In genomic region chr13:42094641-42095040, GRCh38 we compare ENCODE assay signal across 26 cellular contexts. TPM values are rescaled to one million over a fixed set of nuclear protein-coding genes. Genes with fewer than 3 reads are reported as not detected.
A peak's percentile ranks its signal among the peaks of the same experiment; 100 is the strongest.
DNase-seq lines count a peak whose midpoint lies in the region; FAIRE-seq and TF ChIP-seq lines count a peak whose summit lies in the region.
"Had no signal": no experiment of that assay in that cellular context is flagged by ENCODE, and none has a peak within 500 bp of the region (broad histone marks: within the 10 kb centered on the region; RNA-seq: fewer than 3 reads in every experiment).

No MANE protein-coding gene starts in this region.

- peaks cover 9% of the 10 kb centered on the region for H3K36me3 Mint-ChIP-seq in activated naive CD8-positive, alpha-beta T cell treated with anti-CD3 and anti-CD28 coated beads for 36 hours
- H3K36me3 Mint-ChIP-seq: CD14-positive monocyte had no signal

- H3K9ac ChIP-seq in endothelial cell of umbilical vein (replicated peaks; ENCODE audit: extremely low read depth, insufficient read depth, low read length), result no peak overlapping the region
- H3K9ac ChIP-seq: BLaER1 had no signal

- H3K27me3 ChIP-seq in endothelial cell of umbilical vein (ENCODE audit: control insufficient read depth in 2 of 2, insufficient read depth in 2 of 2, low read length in 2 of 2), result no peaks in the 10 kb centered on the region
- H3K27me3 ChIP-seq: BE2C, BLaER1 had no signal

- no peak overlapping the region for H3K27ac Mint-ChIP-seq in activated naive CD8-positive, alpha-beta T cell treated with anti-CD3 and anti-CD28 coated beads for 36 hours
- H3K27ac Mint-ChIP-seq: CD14-positive monocyte; CD4-positive, CD25-positive, alpha-beta regulatory T cell had no signal

- intact Hi-C loops in endothelial cell of umbilical vein (cut with micrococcal nuclease), result no loop called here

- FAIRE-seq in endothelial cell of umbilical vein (lab: Jason Lieb, UNC), result no peak
- FAIRE-seq: A204.1, GM12878, GM12892, GM18507 had no signal

- TF ChIP-seq POLR2A in endothelial cell of umbilical vein (IDR thresholded peaks at IDR 0.05; ENCODE audit: low read depth, low read length), result no peak

- H3K9me1 ChIP-seq in endothelial cell of umbilical vein (replicated peaks; ENCODE audit: control insufficient read depth, extremely low read depth, insufficient read depth, low read length), result no peaks in the 10 kb centered on the region

- H3K4me2 ChIP-seq in endothelial cell of umbilical vein (ENCODE audit: insufficient read depth, low read length), result no peak overlapping the region
- H3K4me2 ChIP-seq: BLaER1 had no signal

- H3K4me3 Mint-ChIP-seq in activated naive CD8-positive, alpha-beta T cell treated with anti-CD3 and anti-CD28 coated beads for 36 hours, result no peak overlapping the region
- H3K4me3 Mint-ChIP-seq: CD14-positive monocyte; CD4-positive, alpha-beta memory T cell; CD4-positive, CD25-positive, alpha-beta regulatory T cell; CD8-positive, alpha-beta memory T cell had no signal

- H4K20me1 ChIP-seq in endothelial cell of umbilical vein (replicated peaks; ENCODE audit: control insufficient read depth, extremely low read depth, insufficient read depth, low read length), result no peaks in the 10 kb centered on the region
- H4K20me1 ChIP-seq: BLaER1 had no signal

- H3K36me3 ChIP-seq in endothelial cell of umbilical vein (ENCODE audit: control insufficient read depth in 2 of 2, extremely low read depth in 1 of 2, insufficient read depth in 2 of 2, low read length in 2 of 2), result no peaks in the 10 kb centered on the region
- H3K36me3 ChIP-seq: BE2C had no signal

- no peaks in the 10 kb centered on the region for H3K27me3 Mint-ChIP-seq in activated naive CD8-positive, alpha-beta T cell treated with anti-CD3 and anti-CD28 coated beads for 36 hours
- H3K27me3 Mint-ChIP-seq: CD4-positive, alpha-beta memory T cell; CD4-positive, CD25-positive, alpha-beta regulatory T cell; CD8-positive, alpha-beta memory T cell had no signal

- no TSS peak for BruUV-seq in endothelial cell of umbilical vein (replicated peaks; lab: Mats Ljungman, UMichigan)

- no peaks in the 10 kb centered on the region for H3K9me3 ChIP-seq in endothelial cell of umbilical vein (replicated peaks; ENCODE audit: control insufficient read depth, insufficient read depth, low read length)
- H3K9me3 ChIP-seq: BE2C had no signal

- no peak overlapping the region for H3K27ac ChIP-seq in endothelial cell of umbilical vein (ENCODE audit: insufficient read depth, low read depth, low read length)
- H3K27ac ChIP-seq: BLaER1 had no signal

- peak; percentile 30 to 76 for DNase-seq in dermis microvascular lymphatic vessel endothelial cell (ENCODE audit: low read depth in 2 of 2)
- peak; percentile 41 for DNase-seq in endothelial cell of umbilical vein (ENCODE audit: low read depth, low spot score)
- DNase-seq in hepatic stellate cell (ENCODE audit: low spot score), result no peak
- DNase-seq in NCI-H2081 (lab: John Stamatoyannopoulos, UW), result no peak
- no peak for DNase-seq in activated naive CD8-positive, alpha-beta T cell treated with anti-CD3 and anti-CD28 coated beads for 36 hours
- DNase-seq: 8988T; ACHN; BE2C; C1 segment of cervical spinal cord; CD4-positive, alpha-beta memory T cell; CD4-positive, CD25-positive, alpha-beta regulatory T cell; CD8-positive, alpha-beta memory T cell; COR-L47; DMS 273 treated with DMSO at 0.1 percent for 48 hours; DMS153; DMS53; DMS79; DND-41; EL; GDM1 had no signal

- H3K79me2 ChIP-seq in endothelial cell of umbilical vein (ENCODE audit: control insufficient read depth, insufficient read depth, low read length), result peaks cover 11% of the 10 kb centered on the region

- peaks cover 6% of the 10 kb centered on the region for H3K4me1 Mint-ChIP-seq in activated naive CD8-positive, alpha-beta T cell treated with anti-CD3 and anti-CD28 coated beads for 36 hours
- H3K4me1 Mint-ChIP-seq: CD14-positive monocyte; CD8-positive, alpha-beta memory T cell had no signal

- CTCF ChIA-PET in endothelial cell of umbilical vein (lab: Charles Lee), result no interaction called here

- no peak for TF ChIP-seq CTCF in endothelial cell of umbilical vein (IDR thresholded peaks at IDR 0.05; ENCODE audit: extremely low read depth in 1 of 2, insufficient read depth in 1 of 2, low read depth in 1 of 2, low read length in 2 of 2)

- POLR2A ChIA-PET in endothelial cell of umbilical vein (lab: Charles Lee), result no interaction called here

- dilution Hi-C loops in endothelial cell of umbilical vein (cut with MboI; ENCODE audit: extremely low pct_ligation_motif_present, low sequenced_read_pairs), result no loop called here

- peaks cover 3% of the 10 kb centered on the region for H3K9me3 Mint-ChIP-seq in activated naive CD8-positive, alpha-beta T cell treated with anti-CD3 and anti-CD28 coated beads for 36 hours
- H3K9me3 Mint-ChIP-seq: CD4-positive, CD25-positive, alpha-beta regulatory T cell had no signal

- no peak overlapping the region for H3K4me3 ChIP-seq in endothelial cell of umbilical vein (replicated peaks in 1 of 3; ENCODE audit: insufficient read depth in 1 of 3, low read depth in 1 of 3, low read length in 3 of 3)
- H3K4me3 ChIP-seq: BLaER1, GM12878 had no signal

- no peak overlapping the region for H2AFZ ChIP-seq in endothelial cell of umbilical vein (ENCODE audit: low read depth, low read length)

- H3K4me1 ChIP-seq in endothelial cell of umbilical vein (ENCODE audit: control insufficient read depth, extremely low read depth, insufficient read depth, low read length), result peaks cover 3% of the 10 kb centered on the region
- H3K4me1 ChIP-seq: BE2C, BLaER1 had no signal

TF ChIP-seq in endothelial cell of umbilical vein, 7 proteins besides CTCF, POLR2A, EP300 and RAD21:
- TF ChIP-seq GATA2 (IDR thresholded peaks at IDR 0.05; ENCODE audit: insufficient read depth, insufficient read length, low read depth, low read length) (no peak), JUN (IDR thresholded peaks at IDR 0.05; ENCODE audit: borderline replicate concordance, insufficient read depth, insufficient read length, low read depth) (no peak), MYC (IDR thresholded peaks at IDR 0.05; ENCODE audit: low read depth, low read length) (no peak), EZH2 (IDR thresholded peaks at IDR 0.05; ENCODE audit: borderline replicate concordance, low read depth, low read length, severe bottlenecking) (no peak), MAX (IDR thresholded peaks at IDR 0.05; ENCODE audit: insufficient read depth, insufficient read length) (no peak), POLR2AphosphoS5 (IDR thresholded peaks at IDR 0.05; ENCODE audit: insufficient read depth, low read depth, low read length) (no peak), FOS (IDR thresholded peaks at IDR 0.05; ENCODE audit: borderline replicate concordance, insufficient read depth, low read length) (no peak)

RNA-seq across cellular contexts. Expression of gene DGKH, which starts 46.2 kb away (rescaled TPM):
- total RNA-seq in dermis microvascular lymphatic vessel endothelial cell (11.4 and 12.3 TPM in 2 replicates), endothelial cell of umbilical vein (30.1 and 32.9 TPM in 2 replicates)
- 4.1 and 4.4 TPM in 2 replicates for polyA plus RNA-seq in endothelial cell of umbilical vein
- 4.0 TPM in 2 replicates for polyA plus RNA-seq in endothelial cell of umbilical vein (2011; cell fraction: cytosol; rRNA removed)
- polyA plus RNA-seq in endothelial cell of umbilical vein (2011; cell fraction: nucleus; rRNA removed), result 19.8 and 21.5 TPM in 2 replicates
- 10.7 and 13.6 TPM in 2 replicates for polyA plus RNA-seq in endothelial cell of umbilical vein (2012)
- polyA minus RNA-seq in endothelial cell of umbilical vein, result 39.7 and 40.1 TPM in 2 replicates
- polyA minus RNA-seq in endothelial cell of umbilical vein (2011; cell fraction: cytosol; rRNA and poly(A)+ RNA removed), result 5.7 TPM
- polyA minus RNA-seq in endothelial cell of umbilical vein (2011; cell fraction: nucleus; rRNA and poly(A)+ RNA removed), result 58.5 and 80.1 TPM in 2 replicates
- total RNA-seq in activated naive CD8-positive, alpha-beta T cell treated with anti-CD3 and anti-CD28 coated beads for 36 hours, result 10 to 100 TPM; 11.7 to 12.2 TPM

Comparison
In these comparisons a context has a peak if more than half of its experiments do, and no peak if none do; other contexts are left out.
1. DNase-seq: peak in dermis microvascular lymphatic vessel endothelial cell (2 of 2) and endothelial cell of umbilical vein (single experiment); none in hepatic stellate cell (single experiment), NCI-H2081 (0 of 2) and activated naive CD8-positive, alpha-beta T cell treated with anti-CD3 and anti-CD28 coated beads for 36 hours (single experiment).